ENCODE assay signal across 1 cellular context in the genomic region with DNA sequence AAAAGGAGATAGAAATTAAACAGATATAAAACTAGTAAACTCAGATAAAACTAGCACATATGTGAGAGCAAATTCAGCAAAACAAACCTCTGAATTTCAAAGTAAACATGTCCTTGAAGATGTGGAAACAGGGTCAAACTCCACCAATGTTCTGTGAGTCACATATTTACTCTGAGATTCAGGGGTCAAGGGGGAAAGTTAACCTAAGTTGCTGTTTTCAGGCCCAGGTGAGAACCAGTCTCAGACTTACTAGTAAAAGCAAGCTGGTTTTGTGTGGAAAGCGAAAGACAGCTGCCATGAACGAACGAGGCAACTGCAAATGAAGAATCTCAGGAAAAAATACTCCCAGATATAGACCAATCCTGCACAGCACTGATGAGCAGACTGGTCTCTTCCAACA.
TF ChIP-seq lines count a peak whose summit lies in the region.

No MANE protein-coding gene starts in this region.

TF ChIP-seq in HepG2, 621 proteins besides CTCF, POLR2A, EP300 and RAD21 (continued from another document and continues in another):
- TF ChIP-seq IRF1 (CRISPR knock-in tag; IDR thresholded peaks at IDR 0.05; ENCODE audit: low read depth) (no peak), U2AF2 (IDR thresholded peaks at IDR 0.05; ENCODE audit: low read depth, low read length) (no peak), ZNF431 (CRISPR knock-in tag; IDR thresholded peaks at IDR 0.05; ENCODE audit: borderline replicate concordance, low read depth) (no peak; the same call in 1 of the 2 replicates), ZSCAN9 (CRISPR knock-in tag; IDR thresholded peaks at IDR 0.05; ENCODE audit: borderline replicate concordance) (peak; percentile 90), TAF1 (CRISPR knock-in tag; IDR thresholded peaks at IDR 0.05) (no peak), HNRNPK (IDR thresholded peaks at IDR 0.05; ENCODE audit: low read depth, low read length, poor library complexity, severe bottlenecking) (no peak), ZNF317 (CRISPR knock-in tag; IDR thresholded peaks at IDR 0.05) (no peak), ZNF274 (CRISPR knock-in tag; IDR thresholded peaks at IDR 0.05) (no peak), ZBTB10 (CRISPR knock-in tag; IDR thresholded peaks at IDR 0.05; ENCODE audit: borderline replicate concordance) (peak; percentile 34; the same call in 1 of the 2 replicates), KDM5A (IDR thresholded peaks at IDR 0.05; ENCODE audit: borderline replicate concordance, low read length) (no peak), ZNF747 (CRISPR knock-in tag; IDR thresholded peaks at IDR 0.05; ENCODE audit: borderline replicate concordance) (no peak), ZNF782 (CRISPR knock-in tag; IDR thresholded peaks at IDR 0.05; ENCODE audit: borderline replicate concordance) (no peak), CEBPB (IDR thresholded peaks at IDR 0.05; ENCODE audit: borderline replicate concordance, low read depth, low read length) (peak; percentile 76), ZNF468 (CRISPR knock-in tag; IDR thresholded peaks at IDR 0.05) (no peak), PHF20 (CRISPR knock-in tag; IDR thresholded peaks at IDR 0.05) (no peak), ZNF180 (CRISPR knock-in tag; IDR thresholded peaks at IDR 0.05; ENCODE audit: borderline replicate concordance, low read depth) (no peak), ARID3A (IDR thresholded peaks at IDR 0.05; ENCODE audit: low read depth, low read length) (peak; percentile 78), SMAD1 (CRISPR knock-in tag; IDR thresholded peaks at IDR 0.05; ENCODE audit: borderline replicate concordance, low read depth) (no peak), ZNF160 (CRISPR knock-in tag; IDR thresholded peaks at IDR 0.05) (peak; percentile 86), KAT2B (IDR thresholded peaks at IDR 0.05; ENCODE audit: borderline replicate concordance, low read depth, low read length) (no peak), ZNF800 (CRISPR knock-in tag; IDR thresholded peaks at IDR 0.05) (peak; percentile 67; the same call in 1 of the 2 replicates), RORA (CRISPR knock-in tag; IDR thresholded peaks at IDR 0.05) (no peak), ZNF788 (CRISPR knock-in tag; IDR thresholded peaks at IDR 0.05; ENCODE audit: borderline replicate concordance) (peak; percentile 27; the same call in 1 of the 2 replicates), ZNF10 (CRISPR knock-in tag; IDR thresholded peaks at IDR 0.05; ENCODE audit: borderline replicate concordance, low read depth) (no peak), MAX (IDR thresholded peaks at IDR 0.05) (peak; percentile 68), ZNF558 (CRISPR knock-in tag; IDR thresholded peaks at IDR 0.05; ENCODE audit: borderline replicate concordance) (no peak), STAG1 (CRISPR knock-in tag; IDR thresholded peaks at IDR 0.05) (peak; percentile 15), HDAC1 (CRISPR knock-in tag; IDR thresholded peaks at IDR 0.05) (peak; percentile 86), NCOA2 (CRISPR knock-in tag; IDR thresholded peaks at IDR 0.05) (peak; percentile 97), ZNF792 (CRISPR knock-in tag; IDR thresholded peaks at IDR 0.05) (peak; percentile 87), ZNF616 (CRISPR knock-in tag; IDR thresholded peaks at IDR 0.05; ENCODE audit: low read depth) (no peak), TOE1 (CRISPR knock-in tag; IDR thresholded peaks at IDR 0.05) (0 out of 2 replicates have a peak, but pooled peaks have one; percentile 24)
- TF ChIP-seq, protein P1, sequence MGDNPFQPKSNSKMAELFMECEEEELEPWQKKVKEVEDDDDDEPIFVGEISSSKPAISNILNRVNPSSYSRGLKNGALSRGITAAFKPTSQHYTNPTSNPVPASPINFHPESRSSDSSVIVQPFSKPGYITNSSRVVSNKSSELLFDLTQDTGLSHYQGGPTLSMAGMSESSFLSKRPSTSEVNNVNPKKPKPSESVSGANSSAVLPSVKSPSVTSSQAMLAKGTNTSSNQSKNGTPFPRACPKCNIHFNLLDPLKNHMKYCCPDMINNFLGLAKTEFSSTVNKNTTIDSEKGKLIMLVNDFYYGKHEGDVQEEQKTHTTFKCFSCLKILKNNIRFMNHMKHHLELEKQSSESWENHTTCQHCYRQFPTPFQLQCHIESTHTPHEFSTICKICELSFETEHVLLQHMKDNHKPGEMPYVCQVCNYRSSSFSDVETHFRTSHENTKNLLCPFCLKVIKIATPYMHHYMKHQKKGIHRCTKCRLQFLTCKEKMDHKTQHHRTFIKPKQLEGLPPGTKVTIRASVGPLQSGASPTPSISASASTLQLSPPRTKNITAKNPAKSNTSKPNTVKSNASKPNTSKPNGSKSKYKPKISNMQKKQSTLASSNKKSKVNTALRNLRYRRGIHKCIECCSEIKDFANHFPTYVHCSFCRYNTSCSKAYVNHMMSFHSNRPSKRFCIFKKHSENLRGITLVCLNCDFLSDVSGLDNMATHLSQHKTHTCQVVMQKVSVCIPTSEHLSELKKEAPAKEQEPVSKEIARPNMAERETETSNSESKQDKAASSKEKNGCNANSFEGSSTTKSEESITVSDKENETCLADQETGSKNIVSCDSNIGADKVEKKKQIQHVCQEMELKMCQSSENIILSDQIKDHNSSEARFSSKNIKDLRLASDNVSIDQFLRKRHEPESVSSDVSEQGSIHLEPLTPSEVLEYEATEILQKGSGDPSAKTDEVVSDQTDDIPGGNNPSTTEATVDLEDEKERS (CRISPR knock-in tag; IDR thresholded peaks at IDR 0.05), result no peak; the same call in 1 of the 2 replicates
- TF ChIP-seq, protein P2, sequence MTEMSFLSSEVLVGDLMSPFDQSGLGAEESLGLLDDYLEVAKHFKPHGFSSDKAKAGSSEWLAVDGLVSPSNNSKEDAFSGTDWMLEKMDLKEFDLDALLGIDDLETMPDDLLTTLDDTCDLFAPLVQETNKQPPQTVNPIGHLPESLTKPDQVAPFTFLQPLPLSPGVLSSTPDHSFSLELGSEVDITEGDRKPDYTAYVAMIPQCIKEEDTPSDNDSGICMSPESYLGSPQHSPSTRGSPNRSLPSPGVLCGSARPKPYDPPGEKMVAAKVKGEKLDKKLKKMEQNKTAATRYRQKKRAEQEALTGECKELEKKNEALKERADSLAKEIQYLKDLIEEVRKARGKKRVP (CRISPR knock-in tag; IDR thresholded peaks at IDR 0.05), result peak in 1 of 2 experiments; percentile 70; a peak in 1 of 4 replicates
- TF ChIP-seq, protein P3, sequence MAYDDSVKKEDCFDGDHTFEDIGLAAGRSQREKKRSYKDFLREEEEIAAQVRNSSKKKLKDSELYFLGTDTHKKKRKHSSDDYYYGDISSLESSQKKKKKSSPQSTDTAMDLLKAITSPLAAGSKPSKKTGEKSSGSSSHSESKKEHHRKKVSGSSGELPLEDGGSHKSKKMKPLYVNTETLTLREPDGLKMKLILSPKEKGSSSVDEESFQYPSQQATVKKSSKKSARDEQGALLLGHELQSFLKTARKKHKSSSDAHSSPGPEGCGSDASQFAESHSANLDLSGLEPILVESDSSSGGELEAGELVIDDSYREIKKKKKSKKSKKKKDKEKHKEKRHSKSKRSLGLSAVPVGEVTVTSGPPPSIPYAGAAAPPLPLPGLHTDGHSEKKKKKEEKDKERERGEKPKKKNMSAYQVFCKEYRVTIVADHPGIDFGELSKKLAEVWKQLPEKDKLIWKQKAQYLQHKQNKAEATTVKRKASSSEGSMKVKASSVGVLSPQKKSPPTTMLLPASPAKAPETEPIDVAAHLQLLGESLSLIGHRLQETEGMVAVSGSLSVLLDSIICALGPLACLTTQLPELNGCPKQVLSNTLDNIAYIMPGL (CRISPR knock-in tag; IDR thresholded peaks at IDR 0.05; ENCODE audit: borderline replicate concordance in 1 of 2, low read depth in 1 of 2), result peak; percentile 34 to 44; a peak in 2 of 4 replicates
- TF ChIP-seq, protein P4, sequence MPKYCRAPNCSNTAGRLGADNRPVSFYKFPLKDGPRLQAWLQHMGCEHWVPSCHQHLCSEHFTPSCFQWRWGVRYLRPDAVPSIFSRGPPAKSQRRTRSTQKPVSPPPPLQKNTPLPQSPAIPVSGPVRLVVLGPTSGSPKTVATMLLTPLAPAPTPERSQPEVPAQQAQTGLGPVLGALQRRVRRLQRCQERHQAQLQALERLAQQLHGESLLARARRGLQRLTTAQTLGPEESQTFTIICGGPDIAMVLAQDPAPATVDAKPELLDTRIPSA (CRISPR knock-in tag; IDR thresholded peaks at IDR 0.05; ENCODE audit: borderline replicate concordance), result no peak
- TF ChIP-seq, protein P5, sequence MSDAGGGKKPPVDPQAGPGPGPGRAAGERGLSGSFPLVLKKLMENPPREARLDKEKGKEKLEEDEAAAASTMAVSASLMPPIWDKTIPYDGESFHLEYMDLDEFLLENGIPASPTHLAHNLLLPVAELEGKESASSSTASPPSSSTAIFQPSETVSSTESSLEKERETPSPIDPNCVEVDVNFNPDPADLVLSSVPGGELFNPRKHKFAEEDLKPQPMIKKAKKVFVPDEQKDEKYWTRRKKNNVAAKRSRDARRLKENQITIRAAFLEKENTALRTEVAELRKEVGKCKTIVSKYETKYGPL (CRISPR knock-in tag; IDR thresholded peaks at IDR 0.05), result no peak
- TF ChIP-seq, protein P6, sequence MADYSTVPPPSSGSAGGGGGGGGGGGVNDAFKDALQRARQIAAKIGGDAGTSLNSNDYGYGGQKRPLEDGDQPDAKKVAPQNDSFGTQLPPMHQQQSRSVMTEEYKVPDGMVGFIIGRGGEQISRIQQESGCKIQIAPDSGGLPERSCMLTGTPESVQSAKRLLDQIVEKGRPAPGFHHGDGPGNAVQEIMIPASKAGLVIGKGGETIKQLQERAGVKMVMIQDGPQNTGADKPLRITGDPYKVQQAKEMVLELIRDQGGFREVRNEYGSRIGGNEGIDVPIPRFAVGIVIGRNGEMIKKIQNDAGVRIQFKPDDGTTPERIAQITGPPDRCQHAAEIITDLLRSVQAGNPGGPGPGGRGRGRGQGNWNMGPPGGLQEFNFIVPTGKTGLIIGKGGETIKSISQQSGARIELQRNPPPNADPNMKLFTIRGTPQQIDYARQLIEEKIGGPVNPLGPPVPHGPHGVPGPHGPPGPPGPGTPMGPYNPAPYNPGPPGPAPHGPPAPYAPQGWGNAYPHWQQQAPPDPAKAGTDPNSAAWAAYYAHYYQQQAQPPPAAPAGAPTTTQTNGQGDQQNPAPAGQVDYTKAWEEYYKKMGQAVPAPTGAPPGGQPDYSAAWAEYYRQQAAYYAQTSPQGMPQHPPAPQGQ (CRISPR knock-in tag; IDR thresholded peaks at IDR 0.05; ENCODE audit: borderline replicate concordance), result no peak
